ENCODE assay signal across 14 cellular contexts in genomic region chr14:74888164-74889158, GRCh38. TPM values are rescaled to one million over a fixed set of nuclear protein-coding genes. Genes with fewer than 3 reads are reported as not detected.
A peak's percentile ranks its signal among the peaks of the same experiment; 100 is the strongest.
DNase-seq lines count a peak whose midpoint lies in the region; ATAC-seq and TF ChIP-seq lines count a peak whose summit lies in the region.
"Had no signal": no experiment of that assay in that cellular context is flagged by ENCODE, and none has a peak within 500 bp of the region (broad histone marks: within the 10 kb centered on the region; RNA-seq: fewer than 3 reads in every experiment).

No MANE protein-coding gene starts in this region.

- peaks cover 21% of the 10 kb centered on the region; the same call in 1 of the 2 replicates for H3K79me2 ChIP-seq in H9 (ENCODE audit: insufficient read depth, low read length)
- H3K79me2 ChIP-seq in mammary epithelial cell (ENCODE audit: insufficient read depth, low read length) = peaks cover 86% of the 10 kb centered on the region

- H4K8ac ChIP-seq in H9 (replicated peaks; ENCODE audit: insufficient read length, low read depth, low read length) = no peak overlapping the region

- H3K9ac ChIP-seq in H9 (ENCODE audit: extremely low read depth, insufficient read length, low read length) (no peak overlapping the region), mammary epithelial cell (ENCODE audit: insufficient read depth, low read length) (peak overlapping the region; percentile 6)

- H3K4me3 Mint-ChIP-seq in H9 (peak overlapping the region in 1 of 2 experiments; percentile 26; a peak in 1 of 5 replicates), natural killer cell (no peak overlapping the region)
- H3K4me3 Mint-ChIP-seq: activated CD4-positive, alpha-beta T cell treated with anti-CD3 and anti-CD28 coated beads, Interleukin-2, amount 10 ng/mL, durations not matched to agents 24 days and 14 days had no signal

- no peak overlapping the region for H2BK120ac ChIP-seq in H9 (ENCODE audit: low read depth, low read length, poor library complexity, severe bottlenecking)

- ATAC-seq in natural killer cell = peak in 2 of 3 donors; percentile 21 to 34
- no peak for ATAC-seq in GM18505 (IDR thresholded peaks at IDR 0.05; ENCODE audit: unreplicated experiment)
- no peak for ATAC-seq in GM19351 (IDR thresholded peaks at IDR 0.05; ENCODE audit: unreplicated experiment)
- ATAC-seq: Panc1 had no signal

- no peak overlapping the region for H4K5ac ChIP-seq in H9 (ENCODE audit: insufficient read length, low read depth, low read length)

- no peak overlapping the region for H2AK5ac ChIP-seq in H9 (ENCODE audit: insufficient read length, low read length)

- H3K9me3 Mint-ChIP-seq in H9 (no peaks in the 10 kb centered on the region; a peak in 1 of 5 replicates), natural killer cell (no peaks in the 10 kb centered on the region)
- H3K9me3 Mint-ChIP-seq: activated CD4-positive, alpha-beta T cell treated with anti-CD3 and anti-CD28 coated beads, Interleukin-2, amount 10 ng/mL, durations not matched to agents 24 days and 14 days had no signal

- no TSS peak for BruUV-seq in mammary epithelial cell (replicated peaks; lab: Mats Ljungman, UMichigan)

- CTCF ChIA-PET in mammary epithelial cell (lab: Charles Lee; ENCODE audit: low non-redundant PET) = no interaction called here

- H3K79me1 ChIP-seq in H9 (ENCODE audit: insufficient read depth, low read depth, low read length, poor library complexity, severe bottlenecking) = peaks cover 20% of the 10 kb centered on the region

- H3K27ac ChIP-seq in H9 (ENCODE audit: insufficient read length, low read depth, low read length) (no peak overlapping the region), mammary epithelial cell (ENCODE audit: insufficient read depth, low read depth, low read length) (peak overlapping the region; percentile 38)
- H3K27ac ChIP-seq: stomach had no signal

- DNase-seq in H9 (no peak), RPMI7951 (ENCODE audit: low read depth) (peak; percentile 49), mammary epithelial cell (peak; percentile 42), natural killer cell (no peak), HPDE6-E6E7 (ENCODE audit: extremely low spot score) (no peak), GM19240 (ENCODE audit: insufficient read length, low spot score) (no peak)
- DNase-seq: activated CD4-positive, alpha-beta T cell treated with anti-CD3 and anti-CD28 coated beads, Interleukin-2, amount 10 ng/mL, durations not matched to agents 24 days and 14 days; glutamatergic neuron; H7; stomach had no signal

- H3T11ph ChIP-seq in H9 (ENCODE audit: low read length) = no peak overlapping the region

- H3K14ac ChIP-seq in H9 (ENCODE audit: insufficient read depth, low read length) = no peak overlapping the region

- H3K4me3 ChIP-seq in mammary epithelial cell (replicated peaks in 1 of 3; ENCODE audit: insufficient read depth in 1 of 3, low read depth in 2 of 3, low read length in 3 of 3) = no peak overlapping the region
- H3K4me3 ChIP-seq: stomach had no signal

- no peak overlapping the region for H2BK20ac ChIP-seq in H9 (ENCODE audit: low read depth, low read length, poor library complexity, severe bottlenecking)

- no peaks in the 10 kb centered on the region for H3K23me2 ChIP-seq in H9 (ENCODE audit: insufficient read length, low read depth, low read length, poor library complexity, severe bottlenecking)

- TF ChIP-seq POLR2A in GM18505 (IDR thresholded peaks at IDR 0.05; ENCODE audit: borderline replicate concordance, extremely low read depth, insufficient read depth, insufficient read length) = no peak

- TF ChIP-seq CTCF in H9 (conservative IDR thresholded peaks at IDR 0.05) (no peak), mammary epithelial cell (conservative IDR thresholded peaks at IDR 0.05 in 1 of 2, IDR thresholded peaks at IDR 0.05 in 1 of 2; ENCODE audit: extremely low read depth in 1 of 2, insufficient read depth in 1 of 2, low read depth in 1 of 2, low read length in 2 of 2) (no peak), natural killer cell (IDR thresholded peaks at IDR 0.05) (no peak)

- H2AFZ ChIP-seq in H9 (ENCODE audit: low read length) (no peak overlapping the region), mammary epithelial cell (ENCODE audit: low read depth, low read length) (no peak overlapping the region)

- no peak overlapping the region for H3K4me2 ChIP-seq in H9 (ENCODE audit: insufficient read depth, insufficient read length, low read length)
- H3K4me2 ChIP-seq in mammary epithelial cell (ENCODE audit: insufficient read depth, low read depth, low read length) = peak overlapping the region; percentile 36

- in situ Hi-C loops in mammary epithelial cell (cut with MboI; ENCODE audit: low sequenced_read_pairs in 2 of 2) = no loop called here

- no peak overlapping the region for H2BK12ac ChIP-seq in H9 (ENCODE audit: insufficient read length, low read depth, low read length)

- intact Hi-C loops in mammary epithelial cell (cut with micrococcal nuclease) (no loop called here), natural killer cell (cut with micrococcal nuclease) (no loop called here)

- dilution Hi-C loops in mammary epithelial cell (cut with HindIII; ENCODE audit: low sequenced_read_pairs) = no loop called here

- H3K4ac ChIP-seq in H9 (ENCODE audit: low read depth, low read length) = no peak overlapping the region

- peaks cover 21% of the 10 kb centered on the region for H3K4me1 ChIP-seq in H9 (ENCODE audit: insufficient read depth, low read length)
- peaks cover 49% of the 10 kb centered on the region for H3K4me1 ChIP-seq in mammary epithelial cell (ENCODE audit: insufficient read depth, low read length)

- H3K27me3 Mint-ChIP-seq in H9 (ENCODE audit: low read depth) = no peaks in the 10 kb centered on the region
- H3K27me3 Mint-ChIP-seq in natural killer cell (ENCODE audit: low read depth in 2 of 2) = no peaks in the 10 kb centered on the region
- H3K27me3 Mint-ChIP-seq: activated CD4-positive, alpha-beta T cell treated with anti-CD3 and anti-CD28 coated beads, Interleukin-2, amount 10 ng/mL, durations not matched to agents 24 days and 14 days had no signal

- H2BK5ac ChIP-seq in H9 (ENCODE audit: insufficient read length, low read length) = no peak overlapping the region

- no CpG with 5 or more reads among the region's 12 CpGs for WGBS in H9 (ENCODE audit: extremely low coverage, insufficient read length, low lambda C conversion rate)
- WGBS in mammary epithelial cell (ENCODE audit: low coverage, missing lambda C conversion rate) = 47% methylated on average over 12 of the region's 12 CpGs

- H3K9me3 ChIP-seq in H9 (ENCODE audit: control insufficient read depth, low read depth, low read length) (no peaks in the 10 kb centered on the region), mammary epithelial cell (replicated peaks; ENCODE audit: insufficient read depth, low read length) (no peaks in the 10 kb centered on the region)
- H3K9me3 ChIP-seq: stomach had no signal

- no peak overlapping the region for H3K56ac ChIP-seq in H9 (ENCODE audit: insufficient read length, low read depth, low read length)

- H3K36me3 ChIP-seq in mammary epithelial cell (ENCODE audit: insufficient read depth, low read length) = peaks cover 31% of the 10 kb centered on the region

- H4K20me1 ChIP-seq in H9 (ENCODE audit: control insufficient read depth, insufficient read depth, insufficient read length) = no peaks in the 10 kb centered on the region
- H4K20me1 ChIP-seq in mammary epithelial cell (ENCODE audit: insufficient read depth, low read length) = peaks cover 3% of the 10 kb centered on the region

- peak overlapping the region; percentile 92 to 96 (median 94) for H3K27ac Mint-ChIP-seq in H9
- peak overlapping the region; percentile 52 to 66 for H3K27ac Mint-ChIP-seq in natural killer cell
- H3K27ac Mint-ChIP-seq: activated CD4-positive, alpha-beta T cell treated with anti-CD3 and anti-CD28 coated beads, Interleukin-2, amount 10 ng/mL, durations not matched to agents 24 days and 14 days had no signal

- peaks cover 46 to 49% of the 10 kb centered on the region in 2 experiments for H3K4me1 Mint-ChIP-seq in H9
- H3K4me1 Mint-ChIP-seq in natural killer cell = peaks cover 42 to 46% of the 10 kb centered on the region in 2 donors

- H3K27me3 ChIP-seq in H9 (ENCODE audit: insufficient read depth, low read length) = no peaks in the 10 kb centered on the region
- no peaks in the 10 kb centered on the region for H3K27me3 ChIP-seq in mammary epithelial cell (ENCODE audit: insufficient read depth, low read length)
- H3K27me3 ChIP-seq: stomach had no signal

- peaks cover 28 to 55% (median 49%) of the 10 kb centered on the region in 3 experiments for H3K36me3 Mint-ChIP-seq in H9 (ENCODE audit: insufficient read depth in 1 of 3, low read depth in 3 of 3)
- peaks cover 9% of the 10 kb centered on the region for H3K36me3 Mint-ChIP-seq in natural killer cell

- H3K23ac ChIP-seq in H9 (ENCODE audit: insufficient read length, low read depth, low read length) = no peak overlapping the region

- H2BK15ac ChIP-seq in H9 (ENCODE audit: low read depth, low read length) = no peak overlapping the region

- H4K91ac ChIP-seq in H9 (ENCODE audit: insufficient read length, low read depth, low read length) = no peak overlapping the region

- H3K18ac ChIP-seq in H9 (ENCODE audit: insufficient read length, low read depth, low read length) = no peak overlapping the region

RNA-seq across cellular contexts. Expression of gene DLST, which starts 6.7 kb away (rescaled TPM):
- 116 and 120 TPM in 2 replicates for total RNA-seq in H9 (2021)
- total RNA-seq in RPMI7951 (2014; rRNA removed; shearing (Covaris generic)) = 38.2 and 45.3 TPM in 2 replicates
- 100 to 1,000 TPM in 1 of 2 donors, 10 to 100 TPM in 1; 63.3 to 145 TPM for total RNA-seq in mammary epithelial cell
- 151 TPM for polyA plus RNA-seq in mammary epithelial cell
- polyA minus RNA-seq in mammary epithelial cell = 162 TPM
- 100 to 1,000 TPM; 161 to 180 (median 163) TPM for total RNA-seq in natural killer cell

RNA-seq across cellular contexts. Expression of gene PROX2, which starts 12.5 kb away (rescaled TPM):
- total RNA-seq in H9 (2021) = not detected in 2 replicates
- not detected in 2 replicates for total RNA-seq in RPMI7951 (2014; rRNA removed; shearing (Covaris generic))
- total RNA-seq in mammary epithelial cell = not detected
- not detected for polyA plus RNA-seq in mammary epithelial cell
- polyA minus RNA-seq in mammary epithelial cell = not detected
- total RNA-seq in natural killer cell = 1 to 10 TPM; 5.1 to 7.1 (median 5.7) TPM
- total RNA-seq: activated CD4-positive, alpha-beta T cell treated with anti-CD3 and anti-CD28 coated beads, Interleukin-2, amount 10 ng/mL, durations not matched to agents 24 days and 14 days; cardiac septum; H7; stomach had no signal
- polyA plus RNA-seq: stomach had no signal

RNA-seq across cellular contexts. Expression of gene RPS6KL1, which starts 34.6 kb away (rescaled TPM):
- total RNA-seq in H9 (2021) (13.8 and 18.8 TPM in 2 replicates), mammary epithelial cell (1 to 10 TPM in 1 of 2 donors, under 1 TPM in 1; 0.17 to 1.6 TPM), natural killer cell (1 to 10 TPM; 1.9 to 7.9 (median 2.9) TPM)
- 2.0 and 3.6 TPM in 2 replicates for total RNA-seq in RPMI7951 (2014; rRNA removed; shearing (Covaris generic))
- polyA plus RNA-seq in mammary epithelial cell = 0.51 TPM
- polyA minus RNA-seq in mammary epithelial cell = not detected

Comparison
In these comparisons a context has a peak if more than half of its experiments do, and no peak if none do; other contexts are left out.
1. DNase-seq: peak in RPMI7951 (single experiment) and mammary epithelial cell (single experiment); none in H9 (single experiment), natural killer cell (single experiment), HPDE6-E6E7 (single experiment) and GM19240 (single experiment).
2. ATAC-seq: peak in natural killer cell (2 of 3); none in GM18505 (single experiment) and GM19351 (single experiment).